12 cellular contexts compared by ENCODE assay signal in the genomic region with DNA sequence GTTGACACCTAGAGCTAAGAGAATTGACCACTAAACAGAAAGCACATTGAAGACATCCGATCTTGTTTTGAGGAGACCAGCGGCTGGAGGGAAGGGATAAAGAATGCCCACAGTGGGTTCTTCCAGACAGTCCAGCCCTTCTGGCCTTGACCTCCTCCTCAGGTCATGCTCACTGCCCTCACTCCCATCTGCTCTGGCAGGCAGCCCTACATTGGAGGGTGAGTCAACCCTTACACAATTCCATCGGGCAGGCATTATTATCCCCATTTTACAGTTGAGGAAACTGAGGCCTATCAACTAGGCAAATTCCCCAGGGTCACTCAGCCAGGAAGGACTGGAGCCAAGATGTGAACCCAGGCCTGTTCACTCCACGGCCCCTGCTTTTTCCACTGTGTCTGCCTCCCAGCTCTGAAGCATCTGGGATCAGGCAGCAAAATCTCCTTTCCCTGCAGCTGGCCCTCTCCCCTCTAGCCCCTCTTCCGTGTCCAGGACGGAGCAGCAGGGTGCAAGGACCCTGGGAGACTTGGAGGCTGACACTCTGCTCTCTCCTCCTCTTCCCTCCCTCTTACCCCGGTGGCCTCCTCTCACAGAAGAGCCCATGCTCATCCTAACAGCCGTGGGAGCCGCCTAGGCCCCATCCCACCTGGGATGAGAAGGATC. TPM values are rescaled to one million over a fixed set of nuclear protein-coding genes. Genes with fewer than 3 reads are reported as not detected.
DNase-seq lines count a peak whose midpoint lies in the region.
"Had no signal": no experiment of that assay in that cellular context is flagged by ENCODE, and none has a peak within 500 bp of the region (broad histone marks: within the 10 kb centered on the region; RNA-seq: fewer than 3 reads in every experiment).

No MANE protein-coding gene starts in this region.

- peaks cover 0 to 1% (median 0%) of the 10 kb centered on the region in 3 donors for H3K27me3 Mint-ChIP-seq in immature natural killer cell (ENCODE audit: low read depth in 3 of 3)

- H3K4me3 ChIP-seq in SJSA1 (no peak overlapping the region), iPS-18a (ENCODE audit: low read length) (peak overlapping the region; percentile 43), skin epidermis (no peak overlapping the region)

- no peaks in the 10 kb centered on the region for H3K27me3 ChIP-seq in SJSA1 (replicated peaks)
- H3K27me3 ChIP-seq in iPS-18a (ENCODE audit: control insufficient read depth, insufficient read depth, low read length): no peaks in the 10 kb centered on the region

- H3K36me3 ChIP-seq in SJSA1 (no peaks in the 10 kb centered on the region), iPS-18a (ENCODE audit: control insufficient read depth, low read depth, low read length) (no peaks in the 10 kb centered on the region)

- no peak overlapping the region for H3K4me3 Mint-ChIP-seq in immature natural killer cell

- H3K27ac ChIP-seq in SJSA1 (0 out of 2 replicates have a peak overlapping the region, but pooled peaks have one; percentile 60), iPS-18a (ENCODE audit: low read length) (no peak overlapping the region), skin epidermis (peak overlapping the region in 11 of 21 experiments; percentile 27 to 92 (median 61))

- no peak overlapping the region for H3K9ac ChIP-seq in iPS-18a (ENCODE audit: low read length)

- H3K9me3 ChIP-seq in SJSA1 (replicated peaks) (no peaks in the 10 kb centered on the region), iPS-18a (ENCODE audit: control insufficient read depth, low read depth, low read length) (no peaks in the 10 kb centered on the region)

- peak overlapping the region in 1 of 6 donors; percentile 72 for H3K27ac Mint-ChIP-seq in immature natural killer cell

- in situ Hi-C loops in G401 (cut with HindIII; ENCODE audit: low sequenced_read_pairs): no loop called here

- DNase-seq in GM04504 (ENCODE audit: low read depth) (peak; percentile 10), SJSA1 (ENCODE audit: low read depth in 1 of 2, low spot score in 2 of 2) (no peak), G401 (ENCODE audit: low spot score) (no peak), RKO (ENCODE audit: low spot score) (no peak), immature natural killer cell (no peak), UCSD-AML1 (lab: John Stamatoyannopoulos, UW; ENCODE audit: unreplicated experiment) (no peak)
- DNase-seq: activated CD8-positive, alpha-beta memory T cell treated with anti-CD3 and anti-CD28 coated beads for 24 hours; NCI-H524 had no signal

- H3K9me3 Mint-ChIP-seq in immature natural killer cell: no peaks in the 10 kb centered on the region

- peaks cover 36% of the 10 kb centered on the region for H3K4me1 ChIP-seq in SJSA1 (replicated peaks)
- H3K4me1 ChIP-seq in iPS-18a (ENCODE audit: control insufficient read depth, low read depth, low read length): peaks cover 15% of the 10 kb centered on the region

- H3K36me3 Mint-ChIP-seq in immature natural killer cell: no peaks in the 10 kb centered on the region

- peaks cover 23 to 44% of the 10 kb centered on the region in 2 donors for H3K4me1 Mint-ChIP-seq in immature natural killer cell

RNA-seq across cellular contexts. Expression of a gene that starts 5.3 kb away (rescaled TPM):
- total RNA-seq in SJSA1 (2014; rRNA removed; shearing (Covaris generic)): 0.18 and 4.7 TPM in 2 replicates
- total RNA-seq in G401 (2014; rRNA removed; shearing (Covaris generic)): 28.7 and 67.9 TPM in 2 replicates
- under 1 TPM in 2 of 3 donors, not detected in 1; 0.10 to 0.64 TPM for polyA plus RNA-seq in immature natural killer cell
- total RNA-seq: T-helper 1 cell treated with Interleukin-12 subunit alpha and Interleukin-12 subunit beta and Interleukin-4 antibody, amounts not matched to agents 30 ng/mL and 1 ng/mL, for 36 hours had no signal

RNA-seq across cellular contexts. Expression of a gene that starts 13.9 kb away (rescaled TPM):
- 102 and 106 TPM in 2 replicates for total RNA-seq in SJSA1 (2014; rRNA removed; shearing (Covaris generic))
- 0.86 and 10.1 TPM in 2 replicates for total RNA-seq in G401 (2014; rRNA removed; shearing (Covaris generic))
- 1 to 10 TPM; 1.2 to 3.6 (median 2.8) TPM for polyA plus RNA-seq in immature natural killer cell

RNA-seq across cellular contexts. Expression of a gene that starts 28.2 kb away (rescaled TPM):
- total RNA-seq in SJSA1 (2014; rRNA removed; shearing (Covaris generic)): 109 and 132 TPM in 2 replicates
- total RNA-seq in G401 (2014; rRNA removed; shearing (Covaris generic)): 87.6 and 118 TPM in 2 replicates
- 10 to 100 TPM; 37.7 to 89.0 (median 67.0) TPM for polyA plus RNA-seq in immature natural killer cell

RNA-seq across cellular contexts. Expression of a gene that starts 59.6 kb away (rescaled TPM):
- 0.08 TPM in 1 of 2 replicates, not detected in the other for total RNA-seq in SJSA1 (2014; rRNA removed; shearing (Covaris generic))
- 0.06 and 0.14 TPM in 2 replicates for total RNA-seq in G401 (2014; rRNA removed; shearing (Covaris generic))
- under 1 TPM in 2 of 3 donors, not detected in 1; 0.19 to 0.61 TPM for polyA plus RNA-seq in immature natural killer cell
- total RNA-seq: endothelial cell of umbilical vein; T-helper 1 cell treated with Interleukin-12 subunit alpha and Interleukin-12 subunit beta and Interleukin-4 antibody, amounts not matched to agents 30 ng/mL and 1 ng/mL, for 36 hours had no signal
